ENCODE assay signal across 8 cellular contexts in genomic region chr11:125591659-125592304, GRCh38. TPM values are rescaled to one million over a fixed set of nuclear protein-coding genes. Genes with fewer than 3 reads are reported as not detected.
DNase-seq lines count a peak whose midpoint lies in the region; ATAC-seq and TF ChIP-seq lines count a peak whose summit lies in the region.

No MANE protein-coding gene starts in this region.

- H3K27ac ChIP-seq in ACC112 (ENCODE audit: low read depth, low read length) (peak overlapping the region; percentile 88), left ventricle myocardium inferior (replicated peaks) (peak overlapping the region; percentile 98), rectal smooth muscle tissue (ENCODE audit: low read depth, low read length) (peak overlapping the region; percentile 95)

- TF ChIP-seq CTCF in left ventricle myocardium inferior (IDR thresholded peaks at IDR 0.05; ENCODE audit: borderline replicate concordance): no peak

- peak; percentile 47 for DNase-seq in RPMI7951 (ENCODE audit: low read depth)
- DNase-seq in activated naive CD4-positive, alpha-beta T cell treated with anti-CD3 and anti-CD28 coated beads, Interleukin-2, amount 50 U/mL, for 72 hours (ENCODE audit: low spot score in 2 of 2): peak; percentile 38 to 61
- DNase-seq in left ventricle myocardium inferior: peak; percentile 20
- no peak for DNase-seq in putamen (ENCODE audit: low spot score)

- peaks cover 47% of the 10 kb centered on the region for H3K79me2 ChIP-seq in ACC112 (ENCODE audit: control insufficient read depth, insufficient read depth, low read length, unreplicated experiment)

- peak overlapping the region; percentile 79 for H2AFZ ChIP-seq in ACC112 (ENCODE audit: low read length, unreplicated experiment)

- no peaks in the 10 kb centered on the region for H3K9me3 ChIP-seq in left ventricle myocardium inferior (replicated peaks)

- intact Hi-C loops in left ventricle myocardium inferior (cut with micrococcal nuclease): no loop called here

- H3K4me1 ChIP-seq in ACC112 (ENCODE audit: control insufficient read depth, insufficient read depth, low read length, unreplicated experiment) (peaks cover 21% of the 10 kb centered on the region), left ventricle myocardium inferior (peaks cover 47% of the 10 kb centered on the region), rectal smooth muscle tissue (ENCODE audit: control insufficient read depth, insufficient read depth, low read length) (peaks cover 8% of the 10 kb centered on the region)

- peak overlapping the region; percentile 98 for H3K4me3 ChIP-seq in ACC112 (ENCODE audit: low read depth, low read length)
- peak overlapping the region; percentile 92 for H3K4me3 ChIP-seq in left ventricle myocardium inferior
- H3K4me3 ChIP-seq in rectal smooth muscle tissue (ENCODE audit: low read length): peak overlapping the region; percentile 73

- H3K36me3 ChIP-seq in ACC112 (ENCODE audit: insufficient read depth, low read length) (peaks cover 4% of the 10 kb centered on the region; the same call in 1 of the 2 replicates), left ventricle myocardium inferior (peaks cover 3% of the 10 kb centered on the region), rectal smooth muscle tissue (ENCODE audit: control insufficient read depth, insufficient read depth, low read length) (no peaks in the 10 kb centered on the region)

- H3K9ac ChIP-seq in rectal smooth muscle tissue (ENCODE audit: low read length): peak overlapping the region; percentile 96

- H3K27ac Mint-ChIP-seq in activated naive CD4-positive, alpha-beta T cell treated with anti-CD3 and anti-CD28 coated beads, Interleukin-2, amount 50 U/mL, for 72 hours: peak overlapping the region; percentile 98 to 99

- no peaks in the 10 kb centered on the region for H3K27me3 ChIP-seq in ACC112 (ENCODE audit: insufficient read depth, low read length)
- no peaks in the 10 kb centered on the region for H3K27me3 ChIP-seq in left ventricle myocardium inferior (ENCODE audit: low read depth)
- H3K27me3 ChIP-seq in rectal smooth muscle tissue (ENCODE audit: control insufficient read depth, insufficient read depth, low read length): no peaks in the 10 kb centered on the region

- H3K36me3 Mint-ChIP-seq in activated naive CD4-positive, alpha-beta T cell treated with anti-CD3 and anti-CD28 coated beads, Interleukin-2, amount 50 U/mL, for 72 hours: peaks cover 35 to 37% of the 10 kb centered on the region in 2 donors

- ATAC-seq in GM18517 (IDR thresholded peaks at IDR 0.05; ENCODE audit: unreplicated experiment) (peak; percentile 28), HG02973 (IDR thresholded peaks at IDR 0.05; ENCODE audit: unreplicated experiment) (peak; percentile 17)
- peak; percentile 17 to 30 for ATAC-seq in activated naive CD4-positive, alpha-beta T cell treated with anti-CD3 and anti-CD28 coated beads, Interleukin-2, amount 50 U/mL, for 72 hours

- H3K9me3 Mint-ChIP-seq in activated naive CD4-positive, alpha-beta T cell treated with anti-CD3 and anti-CD28 coated beads, Interleukin-2, amount 50 U/mL, for 72 hours: no peaks in the 10 kb centered on the region

RNA-seq across cellular contexts. Expression of gene STT3A, which starts 0.9 kb away (rescaled TPM):
- total RNA-seq in RPMI7951 (2014; rRNA removed; shearing (Covaris generic)): 192 and 276 TPM in 2 replicates
- total RNA-seq in activated naive CD4-positive, alpha-beta T cell treated with anti-CD3 and anti-CD28 coated beads, Interleukin-2, amount 50 U/mL, for 72 hours: 100 to 1,000 TPM; 112 to 143 TPM
- total RNA-seq in left ventricle myocardium inferior: 57.6 TPM

RNA-seq across cellular contexts. Expression of gene EI24, which starts 22.5 kb away (rescaled TPM):
- total RNA-seq in RPMI7951 (2014; rRNA removed; shearing (Covaris generic)): 112 and 113 TPM in 2 replicates
- total RNA-seq in activated naive CD4-positive, alpha-beta T cell treated with anti-CD3 and anti-CD28 coated beads, Interleukin-2, amount 50 U/mL, for 72 hours: 10 to 100 TPM; 12.4 to 33.0 TPM
- total RNA-seq in left ventricle myocardium inferior: 55.8 TPM

RNA-seq across cellular contexts. Expression of gene CHEK1, which starts 33.2 kb away (rescaled TPM):
- 70.8 and 82.9 TPM in 2 replicates for total RNA-seq in RPMI7951 (2014; rRNA removed; shearing (Covaris generic))
- total RNA-seq in activated naive CD4-positive, alpha-beta T cell treated with anti-CD3 and anti-CD28 coated beads, Interleukin-2, amount 50 U/mL, for 72 hours: 100 to 1,000 TPM; 112 to 137 TPM
- total RNA-seq in left ventricle myocardium inferior: 1.6 TPM

Comparison
In these comparisons a context has a peak if more than half of its experiments do, and no peak if none do; other contexts are left out.
1. RNA of gene CHEK1, which starts 33.2 kb away (total RNA-seq): 112 to 137 TPM in activated naive CD4-positive, alpha-beta T cell treated with anti-CD3 and anti-CD28 coated beads, Interleukin-2, amount 50 U/mL, for 72 hours and 70.8 to 82.9 TPM in RPMI7951; 1.6 TPM in left ventricle myocardium inferior (single experiment); every median in the first group is over 10 times any median in the second.
2. Peak in every context shown above with its lines, with median percentiles within 50 percentile points of each other: H3K27ac ChIP-seq, H3K4me3 ChIP-seq and ATAC-seq.